In the genomic region with DNA sequence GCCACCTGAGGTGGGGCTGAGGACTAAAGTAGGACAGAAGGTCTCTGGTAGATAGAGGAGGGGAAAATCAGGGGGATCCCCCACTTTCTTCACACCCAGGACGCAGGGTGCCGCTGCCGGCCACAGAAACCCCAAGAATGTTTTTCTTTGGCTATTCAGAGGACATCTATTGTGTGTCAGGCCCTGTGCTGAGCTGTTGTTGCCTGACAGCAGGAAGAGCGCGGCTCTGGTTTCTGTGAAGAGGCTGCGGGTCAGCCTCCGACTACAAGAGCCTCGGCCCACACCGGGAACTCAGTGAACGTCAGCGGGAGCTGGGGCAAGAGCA, we compare ENCODE assay signal across 8 cellular contexts.
DNase-seq lines count a peak whose midpoint lies in the region; ATAC-seq, FAIRE-seq and TF ChIP-seq lines count a peak whose summit lies in the region.

No MANE protein-coding gene starts in this region.

- DNase-seq in HAP-1 (ENCODE audit: low spot score in 2 of 2): peak in 1 of 2 experiments; percentile 22
- peak; percentile 69 for DNase-seq in NCI-H2107 treated with DMSO at 0.1 percent for 48 hours (lab: John Stamatoyannopoulos, UW; ENCODE audit: unreplicated experiment)
- peak; percentile 79 for DNase-seq in stimulated activated CD4-positive, alpha-beta T cell treated with anti-CD3 and anti-CD28 coated beads, Interleukin-1b, Interleukin-23, amount 100 ng/mL, for 48 hours
- DNase-seq in HCEC 1CT: no peak
- DNase-seq in GM19239 (ENCODE audit: insufficient read length, low spot score): no peak

- H3K4me3 Mint-ChIP-seq in activated naive CD8-positive, alpha-beta T cell: peak overlapping the region; percentile 93

- H3K9me3 Mint-ChIP-seq in activated naive CD8-positive, alpha-beta T cell (ENCODE audit: low read depth): no peaks in the 10 kb centered on the region

- H3K4me1 ChIP-seq in HAP-1: peaks cover 40% of the 10 kb centered on the region

- H3K9me3 ChIP-seq in HAP-1: no peaks in the 10 kb centered on the region

- H3K4me1 Mint-ChIP-seq in activated naive CD8-positive, alpha-beta T cell (ENCODE audit: low read depth): peaks cover 75% of the 10 kb centered on the region

- no peak for TF ChIP-seq POLR2A in GM18505 (IDR thresholded peaks at IDR 0.05; ENCODE audit: borderline replicate concordance, extremely low read depth, insufficient read depth, insufficient read length)

- H3K36me3 ChIP-seq in HAP-1 (replicated peaks): peaks cover 13% of the 10 kb centered on the region

- H3K27me3 ChIP-seq in HAP-1 (ENCODE audit: low read depth): no peaks in the 10 kb centered on the region

- H3K27ac Mint-ChIP-seq in activated naive CD8-positive, alpha-beta T cell: peak overlapping the region; percentile 98

- peak; percentile 31 for ATAC-seq in GM18505 (IDR thresholded peaks at IDR 0.05; ENCODE audit: unreplicated experiment)

- no peak for FAIRE-seq in GM19239 (lab: Jason Lieb, UNC)

- no peaks in the 10 kb centered on the region for H3K27me3 Mint-ChIP-seq in activated naive CD8-positive, alpha-beta T cell

- H3K36me3 Mint-ChIP-seq in activated naive CD8-positive, alpha-beta T cell: peaks cover under 1% of the 10 kb centered on the region

- H3K4me3 ChIP-seq in HAP-1 (peak overlapping the region; percentile 56), iPS-11a (ENCODE audit: low read depth, low read length) (peak overlapping the region; percentile 82)

- in situ Hi-C loops in HAP-1 (cut with MboI; ENCODE audit: low sequenced_read_pairs): loop anchor here (5.0 kb wide), 1 partner anchor 185 kb away; no protein-coding TSS in a partner anchor

Comparison
In these comparisons a context has a peak if more than half of its experiments do, and no peak if none do; other contexts are left out.
1. DNase-seq: peak in NCI-H2107 treated with DMSO at 0.1 percent for 48 hours (single experiment) and stimulated activated CD4-positive, alpha-beta T cell treated with anti-CD3 and anti-CD28 coated beads, Interleukin-1b, Interleukin-23, amount 100 ng/mL, for 48 hours (single experiment); none in HCEC 1CT (single experiment) and GM19239 (single experiment).